In genomic region chr11:112219476-112220232, GRCh38 we compare ENCODE assay signal across 8 cellular contexts. TPM values are rescaled to one million over a fixed set of nuclear protein-coding genes. Genes with fewer than 3 reads are reported as not detected.
DNase-seq lines count a peak whose midpoint lies in the region; ATAC-seq, FAIRE-seq and TF ChIP-seq lines count a peak whose summit lies in the region.

No MANE protein-coding gene starts in this region.

- H3K4me3 ChIP-seq in AG04449 (ENCODE audit: low read depth, low read length), result no peak overlapping the region

- DNase-seq in AG04449 (ENCODE audit: low read depth, low spot score), result no peak
- DNase-seq in GM12891 (ENCODE audit: insufficient read length, low spot score), result peak; percentile 26
- peak; percentile 76 for DNase-seq in MV-4-11 (lab: John Stamatoyannopoulos, UW)
- DNase-seq in SHP77 (lab: John Stamatoyannopoulos, UW), result peak; percentile 40 to 61
- DNase-seq in amniotic stem cell (lab: John Stamatoyannopoulos, UW), result peak; percentile 23
- DNase-seq in left cardiac atrium, result no peak
- DNase-seq in renal cortical epithelial cell (ENCODE audit: low read depth), result peak; percentile 74

- peak; percentile 50 for TF ChIP-seq CTCF in AG04449 (IDR thresholded peaks at IDR 0.05; ENCODE audit: insufficient read depth, low read length, missing control alignments)

- ATAC-seq in HG02610 (IDR thresholded peaks at IDR 0.05; ENCODE audit: unreplicated experiment) (peak; percentile 94), left cardiac atrium (peak; percentile 88 to 92)

- no peak for TF ChIP-seq POLR2A in GM12891 (IDR thresholded peaks at IDR 0.05; ENCODE audit: low read depth, low read length)

- CTCF ChIA-PET in AG04449 (lab: Yijun Ruan, JAX), result interaction anchor here (0.7 to 22.7 kb wide), 28 partner anchors 8 to 1070 kb away, joined by 3 to 970 read pairs (median 5); no protein-coding TSS in a partner anchor

- POLR2A ChIA-PET in AG04449 (lab: Yijun Ruan, JAX), result no interaction called here

- intact Hi-C loops in left cardiac atrium (cut with DNase I), result loop anchor here (1.0 to 5.0 kb wide), 2 partner anchors 61 to 63 kb away; no protein-coding TSS in a partner anchor

- peak; percentile 87 for FAIRE-seq in GM12891 (lab: Jason Lieb, UNC)

TF ChIP-seq in GM12891, 5 proteins besides CTCF, POLR2A, EP300 and RAD21:
- no peak for TF ChIP-seq TAF1 (IDR thresholded peaks at IDR 0.05; ENCODE audit: low read depth, low read length)
- no peak for TF ChIP-seq POLR2AphosphoS5 (IDR thresholded peaks at IDR 0.05; ENCODE audit: low read depth, low read length)
- no peak for TF ChIP-seq SPI1 (IDR thresholded peaks at IDR 0.05; ENCODE audit: low read depth, low read length)
- no peak for TF ChIP-seq POU2F2 (IDR thresholded peaks at IDR 0.05; ENCODE audit: low read depth, low read length)
- TF ChIP-seq PAX5 (IDR thresholded peaks at IDR 0.05; ENCODE audit: insufficient read depth, low read length, severe bottlenecking), result no peak

RNA-seq across cellular contexts. Expression of gene PTS, which starts 6.6 kb away (rescaled TPM):
- 10.2 TPM for polyA plus RNA-seq in GM12891 (2012; ENCODE audit: low read depth, missing spikeins)
- 10 to 100 TPM; 21.3 to 37.1 TPM for total RNA-seq in left cardiac atrium
- 43.5 and 56.8 TPM in 2 replicates for total RNA-seq in renal cortical epithelial cell

RNA-seq across cellular contexts. Expression of gene PLET1, which starts 41.0 kb away (rescaled TPM):
- polyA plus RNA-seq in GM12891 (2012; ENCODE audit: low read depth, missing spikeins), result not detected
- total RNA-seq in left cardiac atrium (not detected), renal cortical epithelial cell (not detected in 2 replicates)

RNA-seq across cellular contexts. Expression of gene BCO2, which starts 44.3 kb away (rescaled TPM):
- polyA plus RNA-seq in GM12891 (2012; ENCODE audit: low read depth, missing spikeins), result 0.42 TPM
- total RNA-seq in left cardiac atrium, result 10 to 100 TPM; 53.3 to 92.2 TPM
- total RNA-seq in renal cortical epithelial cell, result 0.75 TPM in 1 of 2 replicates, not detected in the other

RNA-seq across cellular contexts. Expression of gene TEX12, which starts 52.5 kb away (rescaled TPM):
- not detected for polyA plus RNA-seq in GM12891 (2012; ENCODE audit: low read depth, missing spikeins)
- total RNA-seq in left cardiac atrium (not detected), renal cortical epithelial cell (not detected in 2 replicates)

RNA-seq across cellular contexts. Expression of gene IL18, which starts 55.8 kb away (rescaled TPM):
- 3.0 TPM for polyA plus RNA-seq in GM12891 (2012; ENCODE audit: low read depth, missing spikeins)
- 1 to 10 TPM; 4.7 to 6.0 TPM for total RNA-seq in left cardiac atrium
- 1.6 and 34.2 TPM in 2 replicates for total RNA-seq in renal cortical epithelial cell

Comparison
In these comparisons a context has a peak if more than half of its experiments do, and no peak if none do; other contexts are left out.
1. DNase-seq: peak in GM12891 (single experiment), MV-4-11 (single experiment), SHP77 (2 of 2), amniotic stem cell (single experiment) and renal cortical epithelial cell (single experiment); none in AG04449 (single experiment) and left cardiac atrium (single experiment).
2. RNA of gene BCO2, which starts 44.3 kb away (total RNA-seq): 53.3 to 92.2 TPM in left cardiac atrium; 0.75 TPM in renal cortical epithelial cell; every median in the first group is over 10 times any median in the second.